In genomic region chr1:159946242-159947187, GRCh38 we compare ENCODE assay signal across 8 cellular contexts. TPM values are rescaled to one million over a fixed set of nuclear protein-coding genes. Genes with fewer than 3 reads are reported as not detected.
DNase-seq lines count a peak whose midpoint lies in the region; ATAC-seq and TF ChIP-seq lines count a peak whose summit lies in the region.
"Had no signal": no experiment of that assay in that cellular context is flagged by ENCODE, and none has a peak within 500 bp of the region (broad histone marks: within the 10 kb centered on the region; RNA-seq: fewer than 3 reads in every experiment).

No MANE protein-coding gene starts in this region.

- H2BK20ac ChIP-seq in H9 (ENCODE audit: low read depth, low read length, poor library complexity, severe bottlenecking) = no peak overlapping the region

- no peaks in the 10 kb centered on the region for H4K20me1 ChIP-seq in H9 (ENCODE audit: control insufficient read depth, insufficient read depth, insufficient read length)

- H2BK15ac ChIP-seq in H9 (ENCODE audit: low read depth, low read length) = no peak overlapping the region

- H4K8ac ChIP-seq in H9 (replicated peaks; ENCODE audit: insufficient read length, low read depth, low read length) = no peak overlapping the region

- peak overlapping the region; percentile 32 to 78 (median 69); a peak in 5 of 7 replicates for H3K27ac Mint-ChIP-seq in H9

- no peak overlapping the region for H2BK120ac ChIP-seq in H9 (ENCODE audit: low read depth, low read length, poor library complexity, severe bottlenecking)

- no CpG with 5 or more reads among the region's 9 CpGs for WGBS in H9 (ENCODE audit: extremely low coverage, insufficient read length, low lambda C conversion rate)
- WGBS in gastroesophageal sphincter (ENCODE audit: low coverage in 1 of 2), 2 donors = 78 to 90% methylated on average over 2 to 3 of the region's 9 CpGs

- H3K27me3 ChIP-seq in H9 (ENCODE audit: insufficient read depth, low read length) (no peaks in the 10 kb centered on the region), RWPE2 (ENCODE audit: insufficient read depth, poor library complexity, severe bottlenecking) (no peaks in the 10 kb centered on the region), gastroesophageal sphincter (peaks cover 34% of the 10 kb centered on the region), skeletal muscle satellite cell (ENCODE audit: control insufficient read depth, insufficient read depth, low read length) (peaks cover 66% of the 10 kb centered on the region)

- no peaks in the 10 kb centered on the region for H3K79me1 ChIP-seq in H9 (ENCODE audit: insufficient read depth, low read depth, low read length, poor library complexity, severe bottlenecking)

- H3K4me1 ChIP-seq in H9 (ENCODE audit: insufficient read depth, low read length) = no peaks in the 10 kb centered on the region; the same call in 1 of the 2 replicates
- peaks cover 14% of the 10 kb centered on the region for H3K4me1 ChIP-seq in RWPE2 (ENCODE audit: insufficient read depth, poor library complexity, severe bottlenecking)
- peaks cover 3 to 16% (median 5%) of the 10 kb centered on the region in 3 donors for H3K4me1 ChIP-seq in gastroesophageal sphincter
- H3K4me1 ChIP-seq in skeletal muscle satellite cell (ENCODE audit: control insufficient read depth, insufficient read depth, low read length) = peaks cover 8% of the 10 kb centered on the region

- H3K27ac ChIP-seq in H9 (ENCODE audit: insufficient read length, low read depth, low read length) = no peak overlapping the region
- peak overlapping the region; percentile 50 for H3K27ac ChIP-seq in RWPE2 (ENCODE audit: poor library complexity, severe bottlenecking)
- peak overlapping the region in 1 of 4 donors; percentile 46 for H3K27ac ChIP-seq in gastroesophageal sphincter

- H3K14ac ChIP-seq in H9 (ENCODE audit: insufficient read depth, low read length) = no peak overlapping the region

- H3K9ac ChIP-seq in H9 (ENCODE audit: extremely low read depth, insufficient read length, low read length) (peak overlapping the region; percentile 9), skeletal muscle satellite cell (ENCODE audit: low read depth, low read length) (no peak overlapping the region)

- no peak for TF ChIP-seq POLR2A in gastroesophageal sphincter (IDR thresholded peaks at IDR 0.05)

- peak overlapping the region; percentile 87 for H3K4me2 ChIP-seq in H9 (ENCODE audit: insufficient read depth, insufficient read length, low read length)
- peak overlapping the region; percentile 91 for H3K4me2 ChIP-seq in skeletal muscle satellite cell (ENCODE audit: low read length)

- no peak overlapping the region for H2BK5ac ChIP-seq in H9 (ENCODE audit: insufficient read length, low read length)

- H3K27me3 Mint-ChIP-seq in H9 (ENCODE audit: low read depth) = peaks cover 7% of the 10 kb centered on the region

- no peak overlapping the region for H3K23ac ChIP-seq in H9 (ENCODE audit: insufficient read length, low read depth, low read length)

- H3K23me2 ChIP-seq in H9 (ENCODE audit: insufficient read length, low read depth, low read length, poor library complexity, severe bottlenecking) = peaks cover 10% of the 10 kb centered on the region

- no peak overlapping the region for H2BK12ac ChIP-seq in H9 (ENCODE audit: insufficient read length, low read depth, low read length)

- H3K4me3 Mint-ChIP-seq in H9 = peak overlapping the region; percentile 77 to 92

- no peak overlapping the region for H3K18ac ChIP-seq in H9 (ENCODE audit: insufficient read length, low read depth, low read length)

- ATAC-seq in RWPE2 (ENCODE audit: low read depth) (no peak), gastroesophageal sphincter (peak; percentile 23), GM18858 (IDR thresholded peaks at IDR 0.05; ENCODE audit: unreplicated experiment) (no peak), GM19397 (IDR thresholded peaks at IDR 0.05; ENCODE audit: unreplicated experiment) (no peak)

- no peak overlapping the region for H4K5ac ChIP-seq in H9 (ENCODE audit: insufficient read length, low read depth, low read length)

- DNase-seq in H9 (peak; percentile 25), RWPE2 (ENCODE audit: low spot score) (no peak), NCI-H1417 (lab: John Stamatoyannopoulos, UW) (no peak)

- H3K36me3 ChIP-seq in RWPE2 (ENCODE audit: low read depth) (no peaks in the 10 kb centered on the region), gastroesophageal sphincter (no peaks in the 10 kb centered on the region), skeletal muscle satellite cell (ENCODE audit: insufficient read depth, low read length) (no peaks in the 10 kb centered on the region)

- H3K9me3 Mint-ChIP-seq in H9 = no peaks in the 10 kb centered on the region

- H2AFZ ChIP-seq in H9 (ENCODE audit: low read length) = no peak overlapping the region

- no peak overlapping the region for H4K91ac ChIP-seq in H9 (ENCODE audit: insufficient read length, low read depth, low read length)

- H3K9me3 ChIP-seq in H9 (ENCODE audit: control insufficient read depth, low read depth, low read length) (no peaks in the 10 kb centered on the region), RWPE2 (ENCODE audit: severe bottlenecking) (no peaks in the 10 kb centered on the region), gastroesophageal sphincter (no peaks in the 10 kb centered on the region), skeletal muscle satellite cell (replicated peaks; ENCODE audit: low read length) (no peaks in the 10 kb centered on the region)

- H3K36me3 Mint-ChIP-seq in H9 (ENCODE audit: insufficient read depth in 1 of 3, low read depth in 3 of 3) = peaks cover 0 to 7% (median 0%) of the 10 kb centered on the region in 3 experiments; a peak in 3 of 7 replicates

- no peak overlapping the region for H2AK5ac ChIP-seq in H9 (ENCODE audit: insufficient read length, low read length)

- peak overlapping the region; percentile 41 for H3K4me3 ChIP-seq in RWPE2 (ENCODE audit: severe bottlenecking)
- peak overlapping the region in 1 of 2 donors; percentile 50 for H3K4me3 ChIP-seq in gastroesophageal sphincter
- peak overlapping the region; percentile 70 for H3K4me3 ChIP-seq in skeletal muscle satellite cell (ENCODE audit: low read length)

- TF ChIP-seq CTCF in H9 (conservative IDR thresholded peaks at IDR 0.05) = no peak
- no peak for TF ChIP-seq CTCF in RWPE2 (IDR thresholded peaks at IDR 0.05; ENCODE audit: poor library complexity, severe bottlenecking)
- TF ChIP-seq CTCF in gastroesophageal sphincter (IDR thresholded peaks at IDR 0.05) = no peak

- H3K79me2 ChIP-seq in H9 (ENCODE audit: insufficient read depth, low read length) = no peaks in the 10 kb centered on the region

- H3K56ac ChIP-seq in H9 (ENCODE audit: insufficient read length, low read depth, low read length) = no peak overlapping the region

- H3K4ac ChIP-seq in H9 (ENCODE audit: low read depth, low read length) = no peak overlapping the region

- peaks cover 24 to 46% of the 10 kb centered on the region in 2 experiments for H3K4me1 Mint-ChIP-seq in H9

- no peak overlapping the region for H3T11ph ChIP-seq in H9 (ENCODE audit: low read length)

- no peak for TF ChIP-seq EP300 in gastroesophageal sphincter (IDR thresholded peaks at IDR 0.05)

RNA-seq across cellular contexts. Expression of gene IGSF9, which starts 1.1 kb away (rescaled TPM):
- total RNA-seq in H9 (2021) (11.3 and 12.3 TPM in 2 replicates), gastroesophageal sphincter (under 1 TPM in 2 of 4 donors, not detected in 2; 0.35 to 0.62 TPM)
- total RNA-seq in skeletal muscle satellite cell (2012; rRNA removed) = not detected in 2 replicates

RNA-seq across cellular contexts. Expression of gene SLAMF9, which starts 7.5 kb away (rescaled TPM):
- total RNA-seq in H9 (2021) (not detected in 2 replicates), gastroesophageal sphincter (not detected)
- total RNA-seq in skeletal muscle satellite cell (2012; rRNA removed) = not detected in 2 replicates
- total RNA-seq: myocyte had no signal

RNA-seq across cellular contexts. Expression of gene TAGLN2, which starts 21.2 kb away (rescaled TPM):
- total RNA-seq in H9 (2021) (76.7 and 80.5 TPM in 2 replicates), gastroesophageal sphincter (100 to 1,000 TPM in 3 of 4 donors, 10 to 100 TPM in 1; 75.3 to 239 (median 217) TPM)
- 259 and 441 TPM in 2 replicates for total RNA-seq in skeletal muscle satellite cell (2012; rRNA removed)

RNA-seq across cellular contexts. Expression of gene CFAP45, which starts 46.5 kb away (rescaled TPM):
- total RNA-seq in H9 (2021) (0.53 and 0.85 TPM in 2 replicates), gastroesophageal sphincter (under 1 TPM in 2 of 4 donors, not detected in 2; 0.27 to 0.81 TPM)
- 0.22 and 0.51 TPM in 2 replicates for total RNA-seq in skeletal muscle satellite cell (2012; rRNA removed)
- total RNA-seq: myocyte had no signal
